1 cellular context compared by ENCODE assay signal in genomic region chr2:126809357-126809756, GRCh38.
TF ChIP-seq lines count a peak whose summit lies in the region.

No MANE protein-coding gene starts in this region.

TF ChIP-seq in HEK293, 187 proteins besides CTCF, POLR2A, EP300 and RAD21:
- TF ChIP-seq REST (tag by site-specific recombination; IDR thresholded peaks at IDR 0.05) (peak; percentile 59), EGR2 (tag by site-specific recombination; IDR thresholded peaks at IDR 0.05; ENCODE audit: low read depth) (no peak)
